In the genomic region with DNA sequence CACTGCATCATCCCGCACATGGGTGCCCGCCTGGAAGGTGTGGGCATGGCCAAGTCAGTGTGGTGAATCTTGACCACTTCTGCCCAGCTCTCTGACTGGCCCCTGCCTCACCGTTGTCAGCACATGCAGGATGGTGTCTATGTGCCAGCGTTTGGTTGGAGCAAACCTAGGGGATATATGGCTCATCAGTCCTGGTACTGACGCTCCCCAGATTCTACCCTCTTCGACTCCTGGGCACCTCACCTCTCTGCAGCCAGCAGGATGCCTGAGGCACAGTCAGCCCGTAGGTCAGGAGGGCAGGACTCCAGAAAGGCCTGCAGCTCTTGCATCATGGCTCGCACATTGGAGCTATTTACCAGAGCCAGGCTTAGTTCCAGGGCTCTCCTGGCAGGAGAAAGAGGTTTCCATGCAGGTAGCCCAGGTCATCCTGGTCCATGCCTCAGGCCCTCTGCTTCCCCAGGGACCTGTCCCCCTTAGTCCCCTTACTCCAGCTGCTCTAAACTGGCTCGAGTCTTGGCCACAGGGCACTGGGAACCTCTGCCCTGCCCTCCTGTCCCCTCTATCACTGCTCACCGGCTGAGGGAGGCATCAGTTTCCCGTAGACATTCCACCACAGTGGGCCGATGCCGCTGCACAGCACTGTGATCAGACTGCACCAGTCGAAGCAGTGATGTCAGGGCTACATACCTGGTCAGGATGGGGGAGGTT, we compare ENCODE assay signal across 18 cellular contexts. TPM values are rescaled to one million over a fixed set of nuclear protein-coding genes. Genes with fewer than 3 reads are reported as not detected.
A peak's percentile ranks its signal among the peaks of the same experiment; 100 is the strongest.
DNase-seq lines count a peak whose midpoint lies in the region; ATAC-seq and TF ChIP-seq lines count a peak whose summit lies in the region.
"Had no signal": no experiment of that assay in that cellular context is flagged by ENCODE, and none has a peak within 500 bp of the region (broad histone marks: within the 10 kb centered on the region; RNA-seq: fewer than 3 reads in every experiment).

No MANE protein-coding gene starts in this region.

- intact Hi-C loops in posterior vena cava (cut with DNase I): loop anchor here (2.0 to 10.0 kb wide), 2 partner anchors 85 to 229 kb away; no protein-coding TSS in a partner anchor
- intact Hi-C loops in activated CD8-positive, alpha-beta T cell treated with anti-CD3 and anti-CD28 coated beads for 36 hours (cut with micrococcal nuclease): loop anchor here (5.0 kb wide), 1 partner anchor 241 kb away; the partner anchor contains the start of gene PABPN1

- H3K27me3 ChIP-seq in CD4-positive, CD25-positive, alpha-beta regulatory T cell (ENCODE audit: control insufficient read depth, insufficient read depth, low read length): no peaks in the 10 kb centered on the region
- no peaks in the 10 kb centered on the region for H3K27me3 ChIP-seq in H7 (ENCODE audit: control insufficient read depth, insufficient read depth, low read length)
- H3K27me3 ChIP-seq: vagina had no signal

- H3K4me1 ChIP-seq in CD4-positive, CD25-positive, alpha-beta regulatory T cell (ENCODE audit: control insufficient read depth, insufficient read depth, low read length, poor library complexity, severe bottlenecking): peaks cover 24% of the 10 kb centered on the region

- no peaks in the 10 kb centered on the region for H3K9me3 ChIP-seq in CD4-positive, CD25-positive, alpha-beta regulatory T cell (ENCODE audit: control insufficient read depth in 2 of 2, low read length in 2 of 2)
- H3K9me3 ChIP-seq: vagina had no signal

- H3K27me3 Mint-ChIP-seq in CD4-positive, CD25-positive, alpha-beta regulatory T cell: peaks cover 5% of the 10 kb centered on the region
- H3K27me3 Mint-ChIP-seq in activated T-helper 17 cell treated with anti-CD3 and anti-CD28 coated beads, Interleukin-2, amount 50 U/mL, for 72 hours: no peaks in the 10 kb centered on the region
- no peaks in the 10 kb centered on the region for H3K27me3 Mint-ChIP-seq in activated CD8-positive, alpha-beta T cell treated with anti-CD3 and anti-CD28 coated beads for 36 hours
- H3K27me3 Mint-ChIP-seq: progenitor cell of endocrine pancreas had no signal

- POLR2A ChIA-PET in activated CD8-positive, alpha-beta T cell treated with anti-CD3 and anti-CD28 coated beads for 36 hours (lab: Charles Lee): interaction anchor here (0.9 to 1.0 kb wide), 2 partner anchors 87 to 88 kb away, joined by 3 read pairs; no protein-coding TSS in a partner anchor

- no peak overlapping the region for H3K4me3 ChIP-seq in CD4-positive, CD25-positive, alpha-beta regulatory T cell (ENCODE audit: low read depth, low read length)
- H3K4me3 ChIP-seq in H7 (ENCODE audit: insufficient read depth, low read depth, low read length): no peak overlapping the region
- H3K4me3 ChIP-seq: smooth muscle cell, vagina had no signal

- H3K4me3 Mint-ChIP-seq in CD4-positive, CD25-positive, alpha-beta regulatory T cell: peak overlapping the region in 3 of 4 donors; percentile 71 to 80 (median 76)
- no peak overlapping the region for H3K4me3 Mint-ChIP-seq in activated T-helper 17 cell treated with anti-CD3 and anti-CD28 coated beads, Interleukin-2, amount 50 U/mL, for 72 hours
- H3K4me3 Mint-ChIP-seq in activated CD8-positive, alpha-beta T cell treated with anti-CD3 and anti-CD28 coated beads for 36 hours: no peak overlapping the region

- H3K36me3 Mint-ChIP-seq in CD4-positive, CD25-positive, alpha-beta regulatory T cell: peaks cover 34% of the 10 kb centered on the region
- peaks cover 91% of the 10 kb centered on the region for H3K36me3 Mint-ChIP-seq in activated T-helper 17 cell treated with anti-CD3 and anti-CD28 coated beads, Interleukin-2, amount 50 U/mL, for 72 hours (ENCODE audit: low read depth)
- peaks cover 42% of the 10 kb centered on the region for H3K36me3 Mint-ChIP-seq in activated CD8-positive, alpha-beta T cell treated with anti-CD3 and anti-CD28 coated beads for 36 hours (ENCODE audit: low read depth)

- no peak for TF ChIP-seq CTCF in activated CD8-positive, alpha-beta T cell treated with anti-CD3 and anti-CD28 coated beads for 36 hours (IDR thresholded peaks at IDR 0.05)

- no peak for ATAC-seq in CD4-positive, CD25-positive, alpha-beta regulatory T cell (ENCODE audit: low read depth in 2 of 2)
- ATAC-seq in activated T-helper 17 cell treated with anti-CD3 and anti-CD28 coated beads, Interleukin-2, amount 50 U/mL, for 72 hours (replicated peaks): no peak
- ATAC-seq in left lobe of liver (peak; percentile 82), HG02973 (IDR thresholded peaks at IDR 0.05; ENCODE audit: unreplicated experiment) (no peak)
- ATAC-seq in activated CD8-positive, alpha-beta T cell treated with anti-CD3 and anti-CD28 coated beads for 36 hours: no peak

- no peak for DNase-seq in CD4-positive, CD25-positive, alpha-beta regulatory T cell
- peak; percentile 90 for DNase-seq in left lobe of liver (ENCODE audit: low spot score)
- DNase-seq in posterior vena cava (ENCODE audit: low spot score): peak; percentile 76
- DNase-seq in NOMO-1 treated with DMSO at 0.1 percent for 48 hours (lab: John Stamatoyannopoulos, UW; ENCODE audit: unreplicated experiment): no peak
- no peak for DNase-seq in activated CD8-positive, alpha-beta T cell treated with anti-CD3 and anti-CD28 coated beads for 36 hours
- DNase-seq in H7: no peak
- DNase-seq: activated CD4-positive, alpha-beta T cell treated with anti-CD3 and anti-CD28 coated beads for 48 hours; NCI-H1048; NCI-H446 treated with DMSO at 0.1 percent for 48 hours; stimulated activated CD4-positive, alpha-beta T cell treated with anti-CD3 and anti-CD28 coated beads, Interleukin-4, amount 100 ng/mL, for 1 hour had no signal

- H3K4me1 Mint-ChIP-seq in CD4-positive, CD25-positive, alpha-beta regulatory T cell: peaks cover 4 to 74% (median 25%) of the 10 kb centered on the region in 4 donors
- peaks cover 23% of the 10 kb centered on the region for H3K4me1 Mint-ChIP-seq in activated T-helper 17 cell treated with anti-CD3 and anti-CD28 coated beads, Interleukin-2, amount 50 U/mL, for 72 hours
- H3K4me1 Mint-ChIP-seq in activated CD8-positive, alpha-beta T cell treated with anti-CD3 and anti-CD28 coated beads for 36 hours (ENCODE audit: low read depth): peaks cover 33% of the 10 kb centered on the region

- no peak overlapping the region for H3K27ac ChIP-seq in CD4-positive, CD25-positive, alpha-beta regulatory T cell (ENCODE audit: insufficient read depth, low read length, poor library complexity, severe bottlenecking)
- H3K27ac ChIP-seq: vagina had no signal

- peaks cover 65% of the 10 kb centered on the region for H3K36me3 ChIP-seq in CD4-positive, CD25-positive, alpha-beta regulatory T cell (ENCODE audit: control insufficient read depth, insufficient read depth, low read length)
- peaks cover 46% of the 10 kb centered on the region for H3K36me3 ChIP-seq in H7 (replicated peaks; ENCODE audit: control insufficient read depth, insufficient read depth, low read length)

- H3K9me3 Mint-ChIP-seq in CD4-positive, CD25-positive, alpha-beta regulatory T cell: peaks cover 0 to 2% (median 0%) of the 10 kb centered on the region in 7 donors
- no peaks in the 10 kb centered on the region for H3K9me3 Mint-ChIP-seq in activated T-helper 17 cell treated with anti-CD3 and anti-CD28 coated beads, Interleukin-2, amount 50 U/mL, for 72 hours
- no peaks in the 10 kb centered on the region for H3K9me3 Mint-ChIP-seq in activated CD8-positive, alpha-beta T cell treated with anti-CD3 and anti-CD28 coated beads for 36 hours
- H3K9me3 Mint-ChIP-seq: CD8-positive, alpha-beta memory T cell; immature natural killer cell had no signal

- CTCF ChIA-PET in activated CD8-positive, alpha-beta T cell treated with anti-CD3 and anti-CD28 coated beads for 36 hours (lab: Charles Lee): interaction anchor here (0.7 to 13.7 kb wide), 8 partner anchors 12 to 97 kb away, joined by 3 to 291 read pairs (median 5); partner anchors contain the start of gene ZFHX2

- H3K27ac Mint-ChIP-seq in CD4-positive, CD25-positive, alpha-beta regulatory T cell: peak overlapping the region; percentile 67 to 90 (median 81)
- H3K27ac Mint-ChIP-seq in activated T-helper 17 cell treated with anti-CD3 and anti-CD28 coated beads, Interleukin-2, amount 50 U/mL, for 72 hours: peak overlapping the region; percentile 36
- H3K27ac Mint-ChIP-seq in activated CD8-positive, alpha-beta T cell treated with anti-CD3 and anti-CD28 coated beads for 36 hours: no peak overlapping the region

RNA-seq across cellular contexts. Expression of gene AP1G2, which starts 4.0 kb away (rescaled TPM):
- total RNA-seq in CD4-positive, CD25-positive, alpha-beta regulatory T cell: 329 TPM
- polyA plus RNA-seq in CD4-positive, CD25-positive, alpha-beta regulatory T cell: 10 to 100 TPM; 56.1 to 84.9 (median 76.4) TPM
- 100 to 1,000 TPM; 199 to 312 TPM for total RNA-seq in activated T-helper 17 cell treated with anti-CD3 and anti-CD28 coated beads, Interleukin-2, amount 50 U/mL, for 72 hours
- total RNA-seq in left lobe of liver: 19.3 TPM
- total RNA-seq in posterior vena cava: 10 to 100 TPM; 31.5 to 36.5 TPM
- total RNA-seq in activated CD8-positive, alpha-beta T cell treated with anti-CD3 and anti-CD28 coated beads for 36 hours: 100 to 1,000 TPM; 146 to 155 TPM
- total RNA-seq in H7 (2014; rRNA removed; shearing (Covaris generic)): 83.3 and 94.9 TPM in 2 replicates

RNA-seq across cellular contexts. Expression of gene THTPA, which starts 7.6 kb away (rescaled TPM):
- total RNA-seq in CD4-positive, CD25-positive, alpha-beta regulatory T cell: 7.6 TPM
- polyA plus RNA-seq in CD4-positive, CD25-positive, alpha-beta regulatory T cell: 10 to 100 TPM in 3 of 4 donors, 1 to 10 TPM in 1; 7.5 to 14.6 (median 12.4) TPM
- total RNA-seq in activated T-helper 17 cell treated with anti-CD3 and anti-CD28 coated beads, Interleukin-2, amount 50 U/mL, for 72 hours: 1 to 10 TPM; 7.3 to 8.7 TPM
- total RNA-seq in left lobe of liver: 11.1 TPM
- 10 to 100 TPM; 11.6 to 19.6 TPM for total RNA-seq in posterior vena cava
- 1 to 10 TPM; 5.1 to 7.6 TPM for total RNA-seq in activated CD8-positive, alpha-beta T cell treated with anti-CD3 and anti-CD28 coated beads for 36 hours
- total RNA-seq in H7 (2014; rRNA removed; shearing (Covaris generic)): 12.1 and 14.0 TPM in 2 replicates

RNA-seq across cellular contexts. Expression of gene ZFHX2, which starts 12.1 kb away (rescaled TPM):
- 0.42 TPM for total RNA-seq in CD4-positive, CD25-positive, alpha-beta regulatory T cell
- not detected for polyA plus RNA-seq in CD4-positive, CD25-positive, alpha-beta regulatory T cell
- total RNA-seq in activated T-helper 17 cell treated with anti-CD3 and anti-CD28 coated beads, Interleukin-2, amount 50 U/mL, for 72 hours: 1 to 10 TPM; 2.1 to 2.3 TPM
- total RNA-seq in left lobe of liver (0.81 TPM), posterior vena cava (1 to 10 TPM; 2.3 to 2.4 TPM)
- 1 to 10 TPM in 1 of 2 experiments, under 1 TPM in 1; 0.78 to 1.0 TPM for total RNA-seq in activated CD8-positive, alpha-beta T cell treated with anti-CD3 and anti-CD28 coated beads for 36 hours
- 2.2 and 3.4 TPM in 2 replicates for total RNA-seq in H7 (2014; rRNA removed; shearing (Covaris generic))
- total RNA-seq: RPMI7951 had no signal
- polyA plus RNA-seq: CD8-positive, alpha-beta memory T cell had no signal

RNA-seq across cellular contexts. Expression of gene JPH4, which starts 15.0 kb away (rescaled TPM):
- not detected for total RNA-seq in CD4-positive, CD25-positive, alpha-beta regulatory T cell
- polyA plus RNA-seq in CD4-positive, CD25-positive, alpha-beta regulatory T cell: under 1 TPM in 1 of 4 donors, not detected in 3; 0.14 TPM
- total RNA-seq in activated T-helper 17 cell treated with anti-CD3 and anti-CD28 coated beads, Interleukin-2, amount 50 U/mL, for 72 hours: not detected
- total RNA-seq in left lobe of liver (0.10 TPM), posterior vena cava (1 to 10 TPM; 4.3 to 5.6 TPM)
- total RNA-seq in activated CD8-positive, alpha-beta T cell treated with anti-CD3 and anti-CD28 coated beads for 36 hours: under 1 TPM; 0.25 to 0.51 TPM
- 1.4 and 2.0 TPM in 2 replicates for total RNA-seq in H7 (2014; rRNA removed; shearing (Covaris generic))
- total RNA-seq: progenitor cell of endocrine pancreas had no signal
- polyA plus RNA-seq: CD8-positive, alpha-beta memory T cell; smooth muscle cell had no signal

Comparison
In these comparisons a context has a peak if more than half of its experiments do, and no peak if none do; other contexts are left out.
1. DNase-seq: peak in left lobe of liver (single experiment) and posterior vena cava (single experiment); none in CD4-positive, CD25-positive, alpha-beta regulatory T cell (0 of 3), NOMO-1 treated with DMSO at 0.1 percent for 48 hours (single experiment), activated CD8-positive, alpha-beta T cell treated with anti-CD3 and anti-CD28 coated beads for 36 hours (single experiment) and H7 (single experiment).
2. H3K4me3 Mint-ChIP-seq: peak in CD4-positive, CD25-positive, alpha-beta regulatory T cell (3 of 4); none in activated T-helper 17 cell treated with anti-CD3 and anti-CD28 coated beads, Interleukin-2, amount 50 U/mL, for 72 hours (single experiment) and activated CD8-positive, alpha-beta T cell treated with anti-CD3 and anti-CD28 coated beads for 36 hours (single experiment).